Comparison of ENCODE assay signal across 1 cellular context in genomic region chr2:33476100-33476792, GRCh38.
TF ChIP-seq lines count a peak whose summit lies in the region.

TSS of gene RASGRP3 (plus strand) at chr2:33476649. CDS start at chr2:33515137, 38,488 bp downstream.

TF ChIP-seq in HEK293, 187 proteins besides CTCF, POLR2A, EP300 and RAD21 (continued from another document and continues in another):
- no peak for TF ChIP-seq ZNF449 (tag by site-specific recombination; IDR thresholded peaks at IDR 0.05)
- TF ChIP-seq ZNF791 (tag by site-specific recombination; IDR thresholded peaks at IDR 0.05): no peak
- no peak for TF ChIP-seq ZNF596 (tag by site-specific recombination; IDR thresholded peaks at IDR 0.05)
- TF ChIP-seq ZNF223 (tag by site-specific recombination; IDR thresholded peaks at IDR 0.05): no peak
- TF ChIP-seq HOXC10 (CRISPR knock-in tag; IDR thresholded peaks at IDR 0.05): no peak
- no peak for TF ChIP-seq ZBTB11 (tag by site-specific recombination; conservative IDR thresholded peaks at IDR 0.05; ENCODE audit: low read depth)
- TF ChIP-seq ZBTB1 (tag by site-specific recombination; IDR thresholded peaks at IDR 0.05): no peak
- TF ChIP-seq OSR2 (tag by site-specific recombination; IDR thresholded peaks at IDR 0.05): no peak
- TF ChIP-seq KLF8 (tag by site-specific recombination; IDR thresholded peaks at IDR 0.05): no peak
- TF ChIP-seq ZBTB20 (tag by site-specific recombination; IDR thresholded peaks at IDR 0.05): peak; percentile 32; the same call in 1 of the 2 replicates
- TF ChIP-seq SP7 (tag by site-specific recombination; IDR thresholded peaks at IDR 0.05): peak; percentile 27; the same call in 1 of the 2 replicates
- no peak for TF ChIP-seq ZFP41 (tag by site-specific recombination; IDR thresholded peaks at IDR 0.05; ENCODE audit: borderline replicate concordance)
- TF ChIP-seq SP2 (tag by site-specific recombination; IDR thresholded peaks at IDR 0.05): no peak
- no peak for TF ChIP-seq ZNF692 (tag by site-specific recombination; IDR thresholded peaks at IDR 0.05)
- TF ChIP-seq FEZF1 (tag by site-specific recombination; IDR thresholded peaks at IDR 0.05): peak; percentile 75
- no peak for TF ChIP-seq ZNF239 (tag by site-specific recombination; IDR thresholded peaks at IDR 0.05)
- TF ChIP-seq ZNF280D (tag by site-specific recombination; IDR thresholded peaks at IDR 0.05): no peak
- TF ChIP-seq ZFP3 (tag by site-specific recombination; IDR thresholded peaks at IDR 0.05; ENCODE audit: low read depth): no peak
- TF ChIP-seq ZBTB49 (tag by site-specific recombination; IDR thresholded peaks at IDR 0.05; ENCODE audit: low read depth): no peak
- no peak for TF ChIP-seq HOXA7 (CRISPR knock-in tag; IDR thresholded peaks at IDR 0.05; ENCODE audit: borderline replicate concordance)
- no peak for TF ChIP-seq ZNF404 (tag by site-specific recombination; IDR thresholded peaks at IDR 0.05)
- no peak for TF ChIP-seq ZNF513 (tag by site-specific recombination; IDR thresholded peaks at IDR 0.05)
- TF ChIP-seq ZNF433 (tag by site-specific recombination; IDR thresholded peaks at IDR 0.05; ENCODE audit: low read depth): no peak
- no peak for TF ChIP-seq ZNF169 (tag by site-specific recombination; IDR thresholded peaks at IDR 0.05)
- TF ChIP-seq ZBTB7A (tag by site-specific recombination; IDR thresholded peaks at IDR 0.05; ENCODE audit: low read depth): no peak
- TF ChIP-seq ZNF549 (tag by site-specific recombination; IDR thresholded peaks at IDR 0.05): no peak
- no peak for TF ChIP-seq TSHZ1 (tag by site-specific recombination; IDR thresholded peaks at IDR 0.05; ENCODE audit: borderline replicate concordance)
- no peak for TF ChIP-seq ZNF654 (tag by site-specific recombination; IDR thresholded peaks at IDR 0.05; ENCODE audit: low read depth)
- TF ChIP-seq ELK4 (IDR thresholded peaks at IDR 0.05; ENCODE audit: borderline replicate concordance, low read depth, low read length): no peak
- no peak for TF ChIP-seq ZNF114 (tag by site-specific recombination; IDR thresholded peaks at IDR 0.05)
- TF ChIP-seq MEIS1 (CRISPR knock-in tag; IDR thresholded peaks at IDR 0.05; ENCODE audit: borderline replicate concordance): no peak
- TF ChIP-seq INSM2 (tag by site-specific recombination; IDR thresholded peaks at IDR 0.05): no peak
- TF ChIP-seq ZNF580 (tag by site-specific recombination; IDR thresholded peaks at IDR 0.05): no peak
- no peak for TF ChIP-seq GLIS2 (tag by site-specific recombination; IDR thresholded peaks at IDR 0.05)
- no peak for TF ChIP-seq ZNF585B (tag by site-specific recombination; IDR thresholded peaks at IDR 0.05)
- TF ChIP-seq ZSCAN4 (tag by site-specific recombination; IDR thresholded peaks at IDR 0.05): peak; percentile 96
- 0 out of 2 replicates have a peak, but pooled peaks have one; percentile 33 for TF ChIP-seq SCRT1 (tag by site-specific recombination; IDR thresholded peaks at IDR 0.05; ENCODE audit: borderline replicate concordance)
- TF ChIP-seq SCRT2 (tag by site-specific recombination; IDR thresholded peaks at IDR 0.05): no peak
